Comparison of ENCODE assay signal across 8 cellular contexts in the genomic region with DNA sequence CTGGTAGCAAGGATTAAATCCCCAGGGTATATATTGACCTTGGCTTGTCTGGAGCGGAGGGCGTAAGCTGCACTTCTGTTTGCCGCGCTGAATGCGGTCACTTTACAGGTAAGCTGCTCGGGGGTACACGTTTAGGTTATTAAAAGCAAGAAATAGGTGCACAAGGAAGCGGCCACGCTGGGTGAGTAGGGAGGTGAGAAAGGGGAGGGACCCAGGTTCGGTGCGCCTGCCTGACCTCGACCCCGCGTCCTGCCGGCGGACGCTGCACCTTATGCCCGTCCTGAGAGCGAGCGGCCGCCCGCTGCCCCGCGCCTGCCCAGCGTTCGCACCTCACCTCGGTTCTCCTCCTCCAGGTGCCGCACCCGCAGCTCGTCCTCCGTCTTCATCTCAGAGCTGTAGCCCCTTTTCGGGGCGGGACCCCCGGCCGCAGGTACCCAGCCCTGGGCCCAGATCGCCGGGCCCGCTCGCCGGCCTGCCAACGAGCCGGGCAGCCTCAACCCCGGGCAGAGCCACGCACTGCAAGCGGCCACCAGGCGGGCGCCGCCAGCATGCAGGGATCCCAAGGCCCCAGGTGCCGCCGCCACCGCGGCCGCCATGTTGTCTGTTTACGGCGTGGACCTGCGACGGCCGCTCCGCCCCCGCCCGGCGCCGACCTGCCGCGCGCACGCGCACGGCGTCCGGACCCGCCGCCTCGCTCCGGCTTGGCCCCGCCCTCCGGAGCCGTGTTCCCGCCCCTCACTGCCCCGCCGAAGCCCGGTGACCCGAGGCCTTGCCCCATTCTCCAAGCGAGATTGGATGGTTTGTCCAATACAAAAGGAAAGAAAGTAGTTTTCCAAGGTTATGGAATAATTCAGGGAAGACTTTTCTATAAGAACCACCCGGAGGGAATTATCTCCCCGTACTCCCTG.
DNase-seq lines count a peak whose midpoint lies in the region; ATAC-seq lines count a peak whose summit lies in the region.

A gene with protein sequence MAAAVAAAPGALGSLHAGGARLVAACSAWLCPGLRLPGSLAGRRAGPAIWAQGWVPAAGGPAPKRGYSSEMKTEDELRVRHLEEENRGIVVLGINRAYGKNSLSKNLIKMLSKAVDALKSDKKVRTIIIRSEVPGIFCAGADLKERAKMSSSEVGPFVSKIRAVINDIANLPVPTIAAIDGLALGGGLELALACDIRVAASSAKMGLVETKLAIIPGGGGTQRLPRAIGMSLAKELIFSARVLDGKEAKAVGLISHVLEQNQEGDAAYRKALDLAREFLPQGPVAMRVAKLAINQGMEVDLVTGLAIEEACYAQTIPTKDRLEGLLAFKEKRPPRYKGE (minus strand): TSS at position 625 of the 908 bp plus-strand sequence. CDS start 29 bp downstream, at position 596.

- peak within 1 kb of the TSS; percentile 87 to 96 (median 91) for H3K27ac ChIP-seq in BLaER1 treated with 17β-estradiol and CSF1 and Interleukin-3, amounts not matched to agents 10 nM and 100 nM

- H3K4me1 ChIP-seq in BLaER1 treated with 17β-estradiol and CSF1 and Interleukin-3, amounts not matched to agents 10 nM and 100 nM: peaks cover 19 to 31% (median 23%) of the 10 kb centered on the region in 10 experiments

- DNase-seq in NCI-H748 treated with DMSO at 0.1 percent for 48 hours (lab: John Stamatoyannopoulos, UW) (peak; percentile 59), medulla oblongata (ENCODE audit: extremely low spot score) (peak; percentile 88)
- DNase-seq in activated CD8-positive, alpha-beta memory T cell treated with anti-CD3 and anti-CD28 coated beads for 24 hours: peak; percentile 95
- DNase-seq in effector CD4-positive, alpha-beta T cell: peak; percentile 79
- peak; percentile 67 to 83 (median 76) for DNase-seq in stimulated activated CD4-positive, alpha-beta T cell treated with anti-CD3 and anti-CD28 coated beads, TNF-alpha, amount 100 ng/mL, for 48 hours (ENCODE audit: low read depth in 3 of 3)

- H3K36me3 ChIP-seq in BLaER1 treated with 17β-estradiol and CSF1 and Interleukin-3, amounts not matched to agents 10 nM and 100 nM: peaks cover 0 to 28% (median 7%) of the 10 kb centered on the region in 11 experiments; a peak in 12 of 22 replicates

- H3K27me3 ChIP-seq in BLaER1 treated with 17β-estradiol and CSF1 and Interleukin-3, amounts not matched to agents 10 nM and 100 nM: no peaks in the 10 kb centered on the region

- H3K4me2 ChIP-seq in BLaER1 treated with 17β-estradiol and CSF1 and Interleukin-3, amounts not matched to agents 10 nM and 100 nM: peak within 1 kb of the TSS; percentile 78 to 97 (median 85)

- peaks cover 0 to 11% (median 0%) of the 10 kb centered on the region in 11 experiments; a peak in 7 of 22 replicates for H4K20me1 ChIP-seq in BLaER1 treated with 17β-estradiol and CSF1 and Interleukin-3, amounts not matched to agents 10 nM and 100 nM

- peak; percentile 94 for ATAC-seq in GM19025 (IDR thresholded peaks at IDR 0.05; ENCODE audit: low read depth, unreplicated experiment)
- ATAC-seq in HG03280 (IDR thresholded peaks at IDR 0.05; ENCODE audit: unreplicated experiment): peak; percentile 94

- H3K9me3 ChIP-seq in BLaER1 treated with 17β-estradiol and CSF1 and Interleukin-3, amounts not matched to agents 10 nM and 100 nM (replicated peaks in 1 of 11): peaks cover 20 to 32% (median 31%) of the 10 kb centered on the region in 11 experiments

- H3K9ac ChIP-seq in BLaER1 treated with 17β-estradiol and CSF1 and Interleukin-3, amounts not matched to agents 10 nM and 100 nM: peak within 1 kb of the TSS; percentile 87 to 97 (median 95)

- peak within 1 kb of the TSS; percentile 86 to 100 (median 99) for H3K4me3 ChIP-seq in BLaER1 treated with 17β-estradiol and CSF1 and Interleukin-3, amounts not matched to agents 10 nM and 100 nM

Comparison
In these comparisons a context has a peak if more than half of its experiments do, and no peak if none do; other contexts are left out.
1. Peak in every context shown above with its lines: DNase-seq, ATAC-seq, H3K4me3 ChIP-seq and H3K27ac ChIP-seq.